ENCODE assay signal across 7 cellular contexts in the genomic region with DNA sequence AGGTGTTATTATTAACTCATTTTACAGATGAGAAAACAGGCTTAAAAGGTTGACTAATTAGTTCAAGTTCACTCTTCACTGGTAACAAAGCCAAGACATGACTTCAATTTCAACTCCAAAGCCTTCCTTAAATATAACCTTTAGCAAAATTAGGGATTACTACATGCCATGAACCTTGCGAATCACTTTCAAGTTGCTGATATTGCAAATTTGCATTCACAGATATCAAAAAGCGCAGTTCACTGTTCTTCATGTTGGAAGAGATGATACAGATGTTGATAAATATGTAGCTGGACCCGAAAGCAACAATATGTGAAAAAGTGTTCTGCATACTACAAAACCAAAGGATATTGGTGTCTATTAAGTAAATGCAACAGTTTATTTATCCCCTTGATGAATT.
"Had no signal": no experiment of that assay in that cellular context is flagged by ENCODE, and none has a peak within 500 bp of the region (broad histone marks: within the 10 kb centered on the region; RNA-seq: fewer than 3 reads in every experiment).

No MANE protein-coding gene starts in this region.

- FAIRE-seq: H1, H54 had no signal

- H3K27ac ChIP-seq: HL-60 had no signal

- H3K4me3 ChIP-seq: GM23338 had no signal

- ATAC-seq: GM23338 had no signal

- DNase-seq: H9, HCEC 1CT, KG1 had no signal

- H2AFZ ChIP-seq: GM23338 had no signal

- H3K4me2 ChIP-seq: GM23338 had no signal
